9 cellular contexts compared by ENCODE assay signal in genomic region chr2:169038338-169038757, GRCh38. TPM values are rescaled to one million over a fixed set of nuclear protein-coding genes. Genes with fewer than 3 reads are reported as not detected.
DNase-seq lines count a peak whose midpoint lies in the region; FAIRE-seq and TF ChIP-seq lines count a peak whose summit lies in the region.
"Had no signal": no experiment of that assay in that cellular context is flagged by ENCODE, and none has a peak within 500 bp of the region (broad histone marks: within the 10 kb centered on the region; RNA-seq: fewer than 3 reads in every experiment).

No MANE protein-coding gene starts in this region.

- H3K9me2 ChIP-seq in GM23248 (ENCODE audit: insufficient read depth) = no peaks in the 10 kb centered on the region; the same call in 1 of the 2 replicates
- no peaks in the 10 kb centered on the region for H3K9me2 ChIP-seq in MM.1S (replicated peaks; ENCODE audit: insufficient read depth, low read length)

- H3K27me3 ChIP-seq in GM23248 (replicated peaks; ENCODE audit: insufficient read depth) = no peaks in the 10 kb centered on the region
- no peaks in the 10 kb centered on the region for H3K27me3 ChIP-seq in MM.1S (replicated peaks; ENCODE audit: insufficient read depth, low read length)
- H3K27me3 ChIP-seq: pancreas had no signal

- no peak overlapping the region for H3K4me3 Mint-ChIP-seq in progenitor cell of endocrine pancreas (ENCODE audit: low read depth)

- H3K4me1 Mint-ChIP-seq in progenitor cell of endocrine pancreas (ENCODE audit: low read depth) = peaks cover 3% of the 10 kb centered on the region

- H3F3A ChIP-seq in GM23248 (ENCODE audit: insufficient read depth) = no peaks in the 10 kb centered on the region
- no peaks in the 10 kb centered on the region for H3F3A ChIP-seq in MM.1S (ENCODE audit: insufficient read depth, low read length)

- H3K4me1 ChIP-seq in GM23248 (ENCODE audit: insufficient read depth) (no peaks in the 10 kb centered on the region), MM.1S (ENCODE audit: low read length) (peaks cover 9% of the 10 kb centered on the region)
- H3K4me1 ChIP-seq: pancreas had no signal

- no peak for FAIRE-seq in frontal cortex (lab: Jason Lieb, UNC)
- FAIRE-seq: pancreas had no signal

- H3K27ac ChIP-seq in GM23248 (no peak overlapping the region), MM.1S (ENCODE audit: low read length) (no peak overlapping the region)
- H3K27ac ChIP-seq: pancreas had no signal

- H3K36me3 ChIP-seq in GM23248 (ENCODE audit: low read depth) = no peaks in the 10 kb centered on the region
- no peaks in the 10 kb centered on the region for H3K36me3 ChIP-seq in MM.1S (replicated peaks; ENCODE audit: insufficient read depth, low read length)
- H3K36me3 ChIP-seq: pancreas had no signal

- DNase-seq in GM13976 (ENCODE audit: low spot score) (peak; percentile 26), GM23248 (peak; percentile 7), M059J (ENCODE audit: low read depth) (peak; percentile 66), glomerular visceral epithelial cell (ENCODE audit: extremely low spot score) (peak; percentile 52), progenitor cell of endocrine pancreas (ENCODE audit: low spot score, unreplicated experiment) (no peak), frontal cortex (ENCODE audit: low spot score in 2 of 2) (no peak), MM.1S (no peak)
- no peak for DNase-seq in effector CD4-positive, alpha-beta T cell
- DNase-seq: pancreas had no signal

- TF ChIP-seq CTCF in GM13976 (IDR thresholded peaks at IDR 0.05; ENCODE audit: borderline replicate concordance, control extremely low read depth, extremely low read depth, insufficient read depth, missing control alignments) (no peak), progenitor cell of endocrine pancreas (IDR thresholded peaks at IDR 0.05; ENCODE audit: unreplicated experiment) (no peak), MM.1S (IDR thresholded peaks at IDR 0.05; ENCODE audit: low read length) (no peak)

- H3K9ac ChIP-seq in GM23248 (no peak overlapping the region), MM.1S (ENCODE audit: low read length) (no peak overlapping the region)

- no peak overlapping the region for H2AFZ ChIP-seq in GM23248
- no peak overlapping the region for H2AFZ ChIP-seq in MM.1S (ENCODE audit: low read length)

- in situ Hi-C loops in GM13976 (cut with MboI; ENCODE audit: low sequenced_read_pairs, unreplicated experiment) = no loop called here
- in situ Hi-C loops in GM23248 (cut with MboI) = no loop called here

- no peak overlapping the region for H3K4me2 ChIP-seq in GM23248 (ENCODE audit: unreplicated experiment)
- H3K4me2 ChIP-seq in MM.1S (ENCODE audit: low read depth, low read length) = no peak overlapping the region

- H3K36me3 Mint-ChIP-seq in progenitor cell of endocrine pancreas (ENCODE audit: insufficient read depth) = no peaks in the 10 kb centered on the region

- H3K9me3 ChIP-seq in GM23248 (ENCODE audit: low read depth) = no peaks in the 10 kb centered on the region
- no peaks in the 10 kb centered on the region for H3K9me3 ChIP-seq in MM.1S (replicated peaks; ENCODE audit: insufficient read depth, low read length)
- H3K9me3 ChIP-seq: pancreas had no signal

- peaks cover 14% of the 10 kb centered on the region for H3K9me3 Mint-ChIP-seq in progenitor cell of endocrine pancreas (ENCODE audit: low read depth)

- no peak overlapping the region for H3K27ac Mint-ChIP-seq in progenitor cell of endocrine pancreas

- H3K4me3 ChIP-seq in GM23248 = no peak overlapping the region
- H3K4me3 ChIP-seq in MM.1S (ENCODE audit: low read length) = no peak overlapping the region
- H3K4me3 ChIP-seq: pancreas had no signal

- H4K20me1 ChIP-seq in GM23248 (ENCODE audit: insufficient read depth) (no peaks in the 10 kb centered on the region), MM.1S (ENCODE audit: insufficient read depth, low read length) (no peaks in the 10 kb centered on the region)

- H3K27me3 Mint-ChIP-seq in progenitor cell of endocrine pancreas = no peaks in the 10 kb centered on the region

- H3K79me2 ChIP-seq in GM23248 (ENCODE audit: insufficient read depth) (no peaks in the 10 kb centered on the region), MM.1S (ENCODE audit: low read length) (no peaks in the 10 kb centered on the region)

- WGBS in GM23248 (ENCODE audit: low coverage in 1 of 2, low lambda C conversion rate in 2 of 2, missing lambda C conversion rate in 2 of 2), 2 experiments = 65 to 73% methylated on average over 2 of the region's 2 CpGs

RNA-seq across cellular contexts. Expression of gene ABCB11, which starts 7.2 kb away (rescaled TPM):
- not detected in 2 replicates for total RNA-seq in GM23248 (2014; rRNA removed; shearing (Covaris generic))
- not detected in 2 replicates for polyA plus RNA-seq in GM23248 (2016; fragmentation: Nextera tagmentation; extraction: Ambion mirVana)
- 0.02 TPM in 2 replicates for total RNA-seq in M059J (2014; rRNA removed; shearing (Covaris generic))
- total RNA-seq in progenitor cell of endocrine pancreas (0.09 and 0.24 TPM in 2 replicates), frontal cortex (under 0.01 TPM)

RNA-seq across cellular contexts. Expression of gene DHRS9, which starts 31.0 kb away (rescaled TPM):
- not detected in 2 replicates for total RNA-seq in GM23248 (2014; rRNA removed; shearing (Covaris generic))
- polyA plus RNA-seq in GM23248 (2016; fragmentation: Nextera tagmentation; extraction: Ambion mirVana) = not detected in 2 replicates
- total RNA-seq in M059J (2014; rRNA removed; shearing (Covaris generic)) = not detected in 2 replicates
- total RNA-seq in progenitor cell of endocrine pancreas = not detected in 2 replicates
- total RNA-seq in frontal cortex = 0.82 TPM

Comparison
In these comparisons a context has a peak if more than half of its experiments do, and no peak if none do; other contexts are left out.
1. DNase-seq: peak in GM13976 (single experiment), GM23248 (single experiment), M059J (single experiment) and glomerular visceral epithelial cell (single experiment); none in progenitor cell of endocrine pancreas (single experiment), effector CD4-positive, alpha-beta T cell (single experiment), frontal cortex (0 of 2) and MM.1S (single experiment).